Comparison of ENCODE assay signal across 23 cellular contexts in the genomic region with DNA sequence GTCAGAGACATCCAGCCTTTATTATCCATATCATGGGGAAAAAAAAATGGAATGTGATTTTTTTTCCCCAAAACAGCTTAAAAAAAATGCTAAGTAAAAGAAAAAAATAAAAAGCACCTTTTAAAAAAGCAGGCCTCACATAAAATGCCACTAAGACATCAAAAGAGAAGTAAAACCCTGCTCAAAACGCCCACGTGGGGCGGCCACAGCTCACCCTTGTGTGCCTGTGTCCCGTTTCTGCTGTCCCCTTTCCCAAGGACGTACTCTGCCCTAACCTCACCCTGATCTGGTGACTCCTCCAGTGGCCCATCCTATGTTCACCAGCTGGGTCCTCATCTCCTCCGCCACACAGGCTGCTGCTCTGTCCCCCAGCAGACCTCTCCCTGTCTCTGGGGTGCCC.
"Had no signal": no experiment of that assay in that cellular context is flagged by ENCODE, and none has a peak within 500 bp of the region (broad histone marks: within the 10 kb centered on the region; RNA-seq: fewer than 3 reads in every experiment).

No MANE protein-coding gene starts in this region.

- H3K4me1 ChIP-seq: breast epithelium had no signal

- H3K27ac Mint-ChIP-seq: activated CD8-positive, alpha-beta T cell treated with anti-CD3 and anti-CD28 coated beads for 36 hours; activated naive CD4-positive, alpha-beta T cell treated with anti-CD3 and anti-CD28 coated beads, Interleukin-2, amount 10 ng/mL, durations not matched to agents 7 days and 5 days; activated naive CD8-positive, alpha-beta T cell treated with anti-CD3 and anti-CD28 coated beads for 36 hours; activated T-cell treated with anti-CD3 and anti-CD28 coated beads, Interleukin-2, amount 50 U/mL, for 72 hours; activated T-helper 2 cell treated with anti-CD3 and anti-CD28 coated beads, Interferon-gamma antibody, Interleukin-2, Interleukin-4, amounts not matched to agents 10 μg/mL and 5 μg/mL and 100 μg/mL, durations not matched to agents 14 hours and 24 hours and 36 hours; T-helper 1 cell treated with Interleukin-12 subunit alpha and Interleukin-12 subunit beta and Interleukin-4 antibody, amounts not matched to agents 30 μg/mL and 1 μg/mL, for 36 hours had no signal

- H3K27ac ChIP-seq: breast epithelium had no signal

- H3K4me3 ChIP-seq: breast epithelium, MG63 had no signal

- H3K27me3 Mint-ChIP-seq: activated naive CD8-positive, alpha-beta T cell treated with anti-CD3 and anti-CD28 coated beads for 36 hours had no signal

- H3K9me3 ChIP-seq: breast epithelium, MG63 had no signal

- H3K4me1 Mint-ChIP-seq: activated naive CD4-positive, alpha-beta T cell treated with anti-CD3 and anti-CD28 coated beads, Interleukin-2, amount 10 ng/mL, durations not matched to agents 7 days and 5 days; activated naive CD8-positive, alpha-beta T cell treated with anti-CD3 and anti-CD28 coated beads for 36 hours had no signal

- H3K4me3 Mint-ChIP-seq: activated CD8-positive, alpha-beta T cell treated with anti-CD3 and anti-CD28 coated beads for 36 hours; activated naive CD4-positive, alpha-beta T cell treated with anti-CD3 and anti-CD28 coated beads, Interleukin-2, amount 10 ng/mL, durations not matched to agents 7 days and 5 days; activated naive CD8-positive, alpha-beta T cell treated with anti-CD3 and anti-CD28 coated beads for 36 hours; activated T-cell treated with anti-CD3 and anti-CD28 coated beads, Interleukin-2, amount 50 U/mL, for 72 hours; T-helper 1 cell treated with Interleukin-12 subunit alpha and Interleukin-12 subunit beta and Interleukin-4 antibody, amounts not matched to agents 30 μg/mL and 1 μg/mL, for 36 hours had no signal

- ATAC-seq: activated CD4-positive, CD25-positive, alpha-beta regulatory T cell treated with anti-CD3 and anti-CD28 coated beads, Interleukin-2, amount 50 U/mL, for 24 hours; activated CD8-positive, alpha-beta T cell treated with anti-CD3 and anti-CD28 coated beads for 36 hours; activated T-cell treated with anti-CD3 and anti-CD28 coated beads, Interleukin-2, amount 50 U/mL, for 72 hours; PC-3 had no signal

- DNase-seq: activated CD4-positive, alpha-beta T cell treated with anti-CD3 and anti-CD28 coated beads for 4 hours; activated CD8-positive, alpha-beta memory T cell treated with anti-CD3 and anti-CD28 coated beads, Interleukin-2, amount 50 U/mL, for 4 hours; activated CD8-positive, alpha-beta T cell treated with anti-CD3 and anti-CD28 coated beads for 36 hours; activated gamma-delta T cell treated with Interleukin-2 at 50 U/mL for 16 hours; activated naive CD4-positive, alpha-beta T cell treated with anti-CD3 and anti-CD28 coated beads, Interleukin-2, amount 10 ng/mL, durations not matched to agents 7 days and 5 days; activated naive CD8-positive, alpha-beta T cell treated with anti-CD3 and anti-CD28 coated beads for 36 hours; activated T-cell treated with anti-CD3 and anti-CD28 coated beads, Interleukin-2, amount 50 U/mL, for 72 hours; MG63; MV-4-11; NCI-H1092 treated with DMSO at 0.1 percent for 48 hours; NCI-H1417 treated with DMSO at 0.1 percent for 48 hours; NCI-H2029; NCI-H2107; NCI-H2171 treated with DMSO at 0.1 percent for 48 hours; NCI-H226; NCI-H526; NCI-H82; PC-3; SHP77 had no signal

- H3K36me3 ChIP-seq: breast epithelium, MG63 had no signal

- H3K9me3 Mint-ChIP-seq: activated CD8-positive, alpha-beta T cell treated with anti-CD3 and anti-CD28 coated beads for 36 hours; activated naive CD4-positive, alpha-beta T cell treated with anti-CD3 and anti-CD28 coated beads, Interleukin-2, amount 10 ng/mL, durations not matched to agents 7 days and 5 days; activated naive CD8-positive, alpha-beta T cell treated with anti-CD3 and anti-CD28 coated beads for 36 hours; activated T-cell treated with anti-CD3 and anti-CD28 coated beads, Interleukin-2, amount 50 U/mL, for 72 hours; activated T-helper 2 cell treated with anti-CD3 and anti-CD28 coated beads, Interferon-gamma antibody, Interleukin-2, Interleukin-4, amounts not matched to agents 10 μg/mL and 5 μg/mL and 100 μg/mL, durations not matched to agents 14 hours and 24 hours and 36 hours; T-helper 1 cell treated with Interleukin-12 subunit alpha and Interleukin-12 subunit beta and Interleukin-4 antibody, amounts not matched to agents 30 μg/mL and 1 μg/mL, for 36 hours had no signal

- H3K36me3 Mint-ChIP-seq: activated naive CD4-positive, alpha-beta T cell treated with anti-CD3 and anti-CD28 coated beads, Interleukin-2, amount 10 ng/mL, durations not matched to agents 7 days and 5 days had no signal

- H3K27me3 ChIP-seq: breast epithelium, MG63 had no signal
